In the genomic region with DNA sequence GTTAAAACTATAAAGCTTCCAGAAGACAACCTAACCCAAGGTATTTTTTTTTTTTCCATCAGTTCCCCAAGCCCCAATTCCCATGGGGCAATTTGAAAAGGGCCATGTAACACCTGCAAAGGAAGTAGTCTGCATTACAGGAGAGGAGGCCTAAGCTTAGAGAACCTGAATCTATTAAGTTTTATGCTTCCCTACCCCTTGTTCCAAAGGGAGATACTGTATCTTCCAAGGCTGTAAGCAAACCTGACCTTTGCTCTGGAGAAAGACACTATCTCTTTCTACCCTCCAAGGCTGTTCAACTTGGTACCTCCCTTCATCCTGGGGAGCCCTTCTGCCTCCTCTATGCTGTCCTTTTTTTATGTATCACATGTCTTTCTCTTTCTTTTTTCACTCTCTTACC, we compare ENCODE assay signal across 14 cellular contexts.
"Had no signal": no experiment of that assay in that cellular context is flagged by ENCODE, and none has a peak within 500 bp of the region (broad histone marks: within the 10 kb centered on the region; RNA-seq: fewer than 3 reads in every experiment).

No MANE protein-coding gene starts in this region.

- H3K4me3 ChIP-seq: ascending aorta, esophagus squamous epithelium, left ventricle myocardium inferior, ovary had no signal

- DNase-seq: activated CD4-positive, alpha-beta T cell treated with anti-CD3 and anti-CD28 coated beads for 36 hours; activated CD8-positive, alpha-beta memory T cell treated with anti-CD3 and anti-CD28 coated beads for 24 hours; activated naive CD4-positive, alpha-beta T cell treated with Interleukin-2 at 50 U/mL for 16 hours; activated naive CD8-positive, alpha-beta T cell treated with anti-CD3 and anti-CD28 coated beads, Interleukin-2, amount 50 U/mL, for 24 hours; esophagus squamous epithelium; foreskin fibroblast; glutamatergic neuron; left ventricle myocardium inferior; nephron progenitor cell; ovary; stimulated activated CD4-positive, alpha-beta T cell treated with anti-CD3 and anti-CD28 coated beads, Interleukin-4, amount 100 ng/mL, for 1 hour; stimulated activated CD8-positive, alpha-beta memory T cell treated with anti-CD3 and anti-CD28 coated beads, Interleukin-4, amount 100 ng/mL, for 48 hours; T-helper 9 cell had no signal

- ATAC-seq: activated CD4-positive, alpha-beta T cell treated with anti-CD3 and anti-CD28 coated beads for 36 hours; activated naive CD8-positive, alpha-beta T cell treated with anti-CD3 and anti-CD28 coated beads, Interleukin-2, amount 50 U/mL, for 24 hours had no signal

- H3K27me3 ChIP-seq: ascending aorta, esophagus squamous epithelium, ovary had no signal

- H3K36me3 ChIP-seq: ascending aorta, esophagus squamous epithelium, left ventricle myocardium inferior, ovary had no signal

- H3K4me3 Mint-ChIP-seq: activated CD4-positive, alpha-beta T cell treated with anti-CD3 and anti-CD28 coated beads for 36 hours; activated naive CD8-positive, alpha-beta T cell treated with anti-CD3 and anti-CD28 coated beads, Interleukin-2, amount 50 U/mL, for 24 hours; nephron progenitor cell had no signal

- H3K9me3 Mint-ChIP-seq: activated naive CD8-positive, alpha-beta T cell treated with anti-CD3 and anti-CD28 coated beads, Interleukin-2, amount 50 U/mL, for 24 hours; nephron progenitor cell had no signal

- H3K27ac Mint-ChIP-seq: activated CD4-positive, alpha-beta T cell treated with anti-CD3 and anti-CD28 coated beads for 36 hours; activated naive CD8-positive, alpha-beta T cell treated with anti-CD3 and anti-CD28 coated beads, Interleukin-2, amount 50 U/mL, for 24 hours had no signal

- H3K9me3 ChIP-seq: ascending aorta, esophagus squamous epithelium, left ventricle myocardium inferior, ovary had no signal

- H3K27ac ChIP-seq: ascending aorta, esophagus squamous epithelium, left ventricle myocardium inferior, ovary had no signal

- H3K27me3 Mint-ChIP-seq: activated CD4-positive, alpha-beta T cell treated with anti-CD3 and anti-CD28 coated beads for 36 hours; activated naive CD8-positive, alpha-beta T cell treated with anti-CD3 and anti-CD28 coated beads, Interleukin-2, amount 50 U/mL, for 24 hours had no signal
